29 cellular contexts compared by ENCODE assay signal in genomic region chr3:13676618-13677017, GRCh38.
"Had no signal": no experiment of that assay in that cellular context is flagged by ENCODE, and none has a peak within 500 bp of the region (broad histone marks: within the 10 kb centered on the region; RNA-seq: fewer than 3 reads in every experiment).

No MANE protein-coding gene starts in this region.

- H3K27ac Mint-ChIP-seq: natural killer cell; neural progenitor cell; progenitor cell of endocrine pancreas; stimulated activated effector memory CD8-positive, alpha-beta T cell treated with anti-CD3 and anti-CD28 coated beads, Interleukin-12 subunit alpha, Interleukin-12 subunit beta, amount 100 ng/mL, for 72 hours; stimulated activated naive B cell treated with anti-CD40 and anti-IgM and Interleukin-4, amounts not matched to agents 10 μg/mL and 1 μg/mL and 100 μg/mL, for 72 hours; stimulated activated naive CD8-positive, alpha-beta T cell treated with anti-CD3 and anti-CD28 coated beads, Interleukin-15, Interleukin-2, amounts not matched to agents 100 ng/mL and 50 ng/mL, for 24 hours had no signal

- H3K27me3 ChIP-seq: neural progenitor cell, ovary, right atrium auricular region, right lobe of liver, thyroid gland, upper lobe of left lung, vagina had no signal

- H3K4me1 Mint-ChIP-seq: natural killer cell; nephron; stimulated activated effector memory CD8-positive, alpha-beta T cell treated with anti-CD3 and anti-CD28 coated beads, Interleukin-12 subunit alpha, Interleukin-12 subunit beta, amount 100 ng/mL, for 72 hours; stimulated activated naive B cell treated with anti-CD40 and anti-IgM and Interleukin-4, amounts not matched to agents 10 μg/mL and 1 μg/mL and 100 μg/mL, for 72 hours had no signal

- H3K4me3 ChIP-seq: neural progenitor cell, ovary, psoas muscle, right atrium auricular region, right lobe of liver, sigmoid colon, stomach, thoracic aorta, thyroid gland, tibial nerve, upper lobe of left lung, vagina had no signal

- H3K4me1 ChIP-seq: neural progenitor cell, parathyroid adenoma, psoas muscle, right atrium auricular region, right lobe of liver, sigmoid colon, stomach, thyroid gland, tibial nerve, upper lobe of left lung, vagina had no signal

- H3K36me3 ChIP-seq: neural progenitor cell, ovary, right atrium auricular region, right lobe of liver, sigmoid colon, stomach, thoracic aorta, thyroid gland, tibial nerve, upper lobe of left lung, vagina had no signal

- H3K4me3 Mint-ChIP-seq: natural killer cell; nephron; neural progenitor cell; stimulated activated effector memory CD8-positive, alpha-beta T cell treated with anti-CD3 and anti-CD28 coated beads, Interleukin-12 subunit alpha, Interleukin-12 subunit beta, amount 100 ng/mL, for 72 hours; stimulated activated naive B cell treated with anti-CD40 and anti-IgM and Interleukin-4, amounts not matched to agents 10 μg/mL and 1 μg/mL and 100 μg/mL, for 72 hours; stimulated activated naive CD8-positive, alpha-beta T cell treated with anti-CD3 and anti-CD28 coated beads, Interleukin-15, Interleukin-2, amounts not matched to agents 100 ng/mL and 50 ng/mL, for 24 hours had no signal

- H3K27ac ChIP-seq: neural progenitor cell, ovary, parathyroid adenoma, psoas muscle, right atrium auricular region, right lobe of liver, sigmoid colon, stomach, thoracic aorta, thyroid gland, tibial nerve, upper lobe of left lung, vagina had no signal

- DNase-seq: natural killer cell; occipital lobe; ovary; posterior cingulate gyrus; psoas muscle; retina; right lobe of liver; sigmoid colon; small intestine; stimulated activated CD4-positive, alpha-beta T cell treated with anti-CD3 and anti-CD28 coated beads, Interleukin-15, amount 100 ng/mL, for 24 hours; stimulated activated CD4-positive, alpha-beta T cell treated with anti-CD3 and anti-CD28 coated beads, Interleukin-2, amount 100 ng/mL, for 24 hours; stimulated activated CD4-positive, alpha-beta T cell treated with anti-CD3 and anti-CD28 coated beads, Interleukin-2, amount 100 ng/mL, for 48 hours; stimulated activated CD4-positive, alpha-beta T cell treated with anti-CD3 and anti-CD28 coated beads, Interleukin-4, amount 100 ng/mL, for 24 hours; stimulated activated naive B cell treated with anti-CD40 and anti-IgM and Interleukin-4, amounts not matched to agents 10 μg/mL and 1 μg/mL and 100 μg/mL, for 72 hours; stimulated activated naive CD4-positive, alpha-beta T cell treated with Interleukin-2 at 50 U/mL for 16 hours; stomach; thyroid gland; trophoblast cell; upper lobe of left lung had no signal

- H3K9me3 ChIP-seq: ovary, psoas muscle, right atrium auricular region, right lobe of liver, sigmoid colon, thoracic aorta, thyroid gland, tibial nerve, upper lobe of left lung, vagina had no signal

- ATAC-seq: natural killer cell; psoas muscle; right lobe of liver; stimulated activated effector memory CD8-positive, alpha-beta T cell treated with anti-CD3 and anti-CD28 coated beads, Interleukin-12 subunit alpha, Interleukin-12 subunit beta, amount 100 ng/mL, for 72 hours; stimulated activated naive B cell treated with anti-CD40 and anti-IgM and Interleukin-4, amounts not matched to agents 10 μg/mL and 1 μg/mL and 100 μg/mL, for 72 hours had no signal

- H3K36me3 Mint-ChIP-seq: natural killer cell; neural progenitor cell; stimulated activated effector memory CD8-positive, alpha-beta T cell treated with anti-CD3 and anti-CD28 coated beads, Interleukin-12 subunit alpha, Interleukin-12 subunit beta, amount 100 ng/mL, for 72 hours; stimulated activated naive B cell treated with anti-CD40 and anti-IgM and Interleukin-4, amounts not matched to agents 10 μg/mL and 1 μg/mL and 100 μg/mL, for 72 hours had no signal

- H3K9me3 Mint-ChIP-seq: natural killer cell; nephron; neural progenitor cell; stimulated activated effector memory CD8-positive, alpha-beta T cell treated with anti-CD3 and anti-CD28 coated beads, Interleukin-12 subunit alpha, Interleukin-12 subunit beta, amount 100 ng/mL, for 72 hours; stimulated activated naive B cell treated with anti-CD40 and anti-IgM and Interleukin-4, amounts not matched to agents 10 μg/mL and 1 μg/mL and 100 μg/mL, for 72 hours; stimulated activated naive CD8-positive, alpha-beta T cell treated with anti-CD3 and anti-CD28 coated beads, Interleukin-15, Interleukin-2, amounts not matched to agents 100 ng/mL and 50 ng/mL, for 24 hours had no signal
